29 cellular contexts compared by ENCODE assay signal in genomic region chrX:100356497-100356896, GRCh38. TPM values are rescaled to one million over a fixed set of nuclear protein-coding genes. Genes with fewer than 3 reads are reported as not detected.
"Had no signal": no experiment of that assay in that cellular context is flagged by ENCODE, and none has a peak within 500 bp of the region (broad histone marks: within the 10 kb centered on the region; RNA-seq: fewer than 3 reads in every experiment).

No MANE protein-coding gene starts in this region.

- H3K4me1 ChIP-seq: esophagus squamous epithelium, heart right ventricle, left ventricle myocardium inferior, lower lobe of right lung, neural progenitor cell, parathyroid adenoma, tibial nerve, upper lobe of left lung had no signal

- H3K27me3 ChIP-seq: esophagus squamous epithelium, neural progenitor cell, upper lobe of left lung had no signal

- DNase-seq: dermis blood vessel endothelial cell; effector memory CD8-positive, alpha-beta T cell; erythroblast; esophagus squamous epithelium; foreskin melanocyte; glutamatergic neuron; heart right ventricle; hippocampal formation; left cardiac atrium; left ventricle myocardium inferior; lower lobe of right lung; natural killer cell; stimulated activated CD4-positive, alpha-beta T cell treated with anti-CD3 and anti-CD28 coated beads, Interleukin-12 subunit alpha, Interleukin-12 subunit beta, amount 100 ng/mL, for 4 hours; stimulated activated CD4-positive, alpha-beta T cell treated with anti-CD3 and anti-CD28 coated beads, Interleukin-1b, Interleukin-23, amount 100 ng/mL, for 48 hours; stimulated activated CD4-positive, alpha-beta T cell treated with anti-CD3 and anti-CD28 coated beads, Interleukin-4, amount 100 ng/mL, for 1 hour; stimulated activated naive CD8-positive, alpha-beta T cell treated with anti-CD3 and anti-CD28 coated beads, Interleukin-15, Interleukin-2, amounts not matched to agents 100 U/mL and 50 U/mL, for 24 hours; substantia nigra; upper lobe of left lung had no signal

- H3K9me3 ChIP-seq: esophagus squamous epithelium, heart right ventricle, left ventricle myocardium inferior, lower lobe of right lung, thoracic aorta, tibial nerve, upper lobe of left lung had no signal

- H3K27ac ChIP-seq: coronary artery, esophagus squamous epithelium, heart right ventricle, left ventricle myocardium inferior, lower lobe of right lung, neural progenitor cell, parathyroid adenoma, thoracic aorta, tibial nerve, upper lobe of left lung had no signal

- H3K27ac Mint-ChIP-seq: effector memory CD8-positive, alpha-beta T cell; memory B cell; natural killer cell; neural progenitor cell; progenitor cell of endocrine pancreas; stimulated activated effector memory CD8-positive, alpha-beta T cell treated with anti-CD3 and anti-CD28 coated beads, Interleukin-12 subunit alpha, Interleukin-12 subunit beta, amount 100 ng/mL, for 72 hours had no signal

- H3K4me2 ChIP-seq: neural progenitor cell, smooth muscle cell had no signal

- H3K9me3 Mint-ChIP-seq: effector memory CD8-positive, alpha-beta T cell; memory B cell; neural progenitor cell; stimulated activated effector memory CD8-positive, alpha-beta T cell treated with anti-CD3 and anti-CD28 coated beads, Interleukin-12 subunit alpha, Interleukin-12 subunit beta, amount 100 ng/mL, for 72 hours had no signal

- H3K9ac ChIP-seq: neural progenitor cell, parathyroid adenoma had no signal

- H3K36me3 Mint-ChIP-seq: memory B cell; natural killer cell; stimulated activated effector memory CD8-positive, alpha-beta T cell treated with anti-CD3 and anti-CD28 coated beads, Interleukin-12 subunit alpha, Interleukin-12 subunit beta, amount 100 ng/mL, for 72 hours had no signal

- H2AFZ ChIP-seq: neural progenitor cell, parathyroid adenoma had no signal

- H3K27me3 Mint-ChIP-seq: effector memory CD8-positive, alpha-beta T cell; progenitor cell of endocrine pancreas had no signal

- H3K79me2 ChIP-seq: parathyroid adenoma had no signal

- H3K4me3 ChIP-seq: coronary artery, esophagus squamous epithelium, heart right ventricle, left ventricle myocardium inferior, lower lobe of right lung, neural progenitor cell, smooth muscle cell, thoracic aorta, tibial nerve, upper lobe of left lung had no signal

- H3K4me3 Mint-ChIP-seq: effector memory CD8-positive, alpha-beta T cell; memory B cell; natural killer cell; neural progenitor cell; stimulated activated effector memory CD8-positive, alpha-beta T cell treated with anti-CD3 and anti-CD28 coated beads, Interleukin-12 subunit alpha, Interleukin-12 subunit beta, amount 100 ng/mL, for 72 hours had no signal

- H3K4me1 Mint-ChIP-seq: memory B cell; natural killer cell; stimulated activated effector memory CD8-positive, alpha-beta T cell treated with anti-CD3 and anti-CD28 coated beads, Interleukin-12 subunit alpha, Interleukin-12 subunit beta, amount 100 ng/mL, for 72 hours had no signal

- ATAC-seq: effector memory CD8-positive, alpha-beta T cell; heart right ventricle; left cardiac atrium; lower lobe of right lung; natural killer cell; sciatic nerve; stimulated activated effector memory CD8-positive, alpha-beta T cell treated with anti-CD3 and anti-CD28 coated beads, Interleukin-12 subunit alpha, Interleukin-12 subunit beta, amount 100 ng/mL, for 72 hours; stimulated activated naive CD8-positive, alpha-beta T cell treated with anti-CD3 and anti-CD28 coated beads, Interleukin-15, Interleukin-2, amounts not matched to agents 100 U/mL and 50 U/mL, for 24 hours had no signal

- H3K36me3 ChIP-seq: esophagus squamous epithelium, heart right ventricle, left ventricle myocardium inferior, lower lobe of right lung, neural progenitor cell, thoracic aorta, tibial nerve, upper lobe of left lung had no signal

RNA-seq across cellular contexts. Expression of gene PCDH19, which starts 53.6 kb away (rescaled TPM):
- total RNA-seq: mononuclear cell, natural killer cell had no signal
